ENCODE assay signal across 5 cellular contexts in genomic region chr9:65396601-65397000, GRCh38.
DNase-seq lines count a peak whose midpoint lies in the region; TF ChIP-seq lines count a peak whose summit lies in the region.
"Not testable (repeated sequence)": the region's sequence is repeated elsewhere in the genome, so short reads cannot be mapped to it uniquely, and the experiment has no call there.

No MANE protein-coding gene starts in this region.

- DNase-seq in Daoy (ENCODE audit: low read depth) (peak; percentile 71), RPMI7951 (ENCODE audit: low read depth) (peak; percentile 14), osteocyte (ENCODE audit: extremely low spot score, unreplicated experiment) (peak; percentile 63), type B pancreatic cell (ENCODE audit: extremely low spot score, unreplicated experiment) (peak; percentile 10)
- DNase-seq in activated effector memory CD4-positive, alpha-beta T cell treated with anti-CD3 and anti-CD28 coated beads, Interleukin-2, amount 50 U/mL, for 16 hours, result peak; percentile 10

- H3K36me3 Mint-ChIP-seq in osteocyte (ENCODE audit: unreplicated experiment); type B pancreatic cell: not testable (repeated sequence)

- not testable (repeated sequence) for H3K4me3 Mint-ChIP-seq in osteocyte (ENCODE audit: unreplicated experiment); type B pancreatic cell

- not testable (repeated sequence) for TF ChIP-seq CTCF in osteocyte (IDR thresholded peaks at IDR 0.05); type B pancreatic cell (conservative IDR thresholded peaks at IDR 0.05)

- peaks cover 16% of the 10 kb centered on the region for H3K9me3 Mint-ChIP-seq in osteocyte (ENCODE audit: unreplicated experiment)
- not testable (repeated sequence) for H3K9me3 Mint-ChIP-seq in type B pancreatic cell

- not testable (repeated sequence) for H3K27me3 Mint-ChIP-seq in osteocyte (ENCODE audit: unreplicated experiment); type B pancreatic cell

- H3K4me1 Mint-ChIP-seq in osteocyte (ENCODE audit: unreplicated experiment); type B pancreatic cell (ENCODE audit: unreplicated experiment): not testable (repeated sequence)

- H3K27ac Mint-ChIP-seq in osteocyte (ENCODE audit: unreplicated experiment); type B pancreatic cell: not testable (repeated sequence)

Comparison
In these comparisons a context has a peak if more than half of its experiments do, and no peak if none do; other contexts are left out.
1. Peak in every context shown above with its lines: DNase-seq.
2. DNase-seq: peak in every context shown above with its lines; median percentile 71 in Daoy; 63 in osteocyte; 14 in RPMI7951; 10 in activated effector memory CD4-positive, alpha-beta T cell treated with anti-CD3 and anti-CD28 coated beads, Interleukin-2, amount 50 U/mL, for 16 hours; 10 in type B pancreatic cell.